In genomic region chr9:137236936-137237421, GRCh38 we compare ENCODE assay signal across 11 cellular contexts. TPM values are rescaled to one million over a fixed set of nuclear protein-coding genes. Genes with fewer than 3 reads are reported as not detected.
DNase-seq lines count a peak whose midpoint lies in the region; ATAC-seq and TF ChIP-seq lines count a peak whose summit lies in the region.
"Had no signal": no experiment of that assay in that cellular context is flagged by ENCODE, and none has a peak within 500 bp of the region (broad histone marks: within the 10 kb centered on the region; RNA-seq: fewer than 3 reads in every experiment).

No MANE protein-coding gene starts in this region.

- ATAC-seq in body of pancreas (no peak), GM18505 (IDR thresholded peaks at IDR 0.05; ENCODE audit: unreplicated experiment) (no peak), GM21381 (IDR thresholded peaks at IDR 0.05; ENCODE audit: unreplicated experiment) (no peak)

- H3K27ac ChIP-seq in BLaER1 (peak overlapping the region; percentile 84), SK-N-MC (no peak overlapping the region), body of pancreas (peak overlapping the region in 2 of 4 donors; percentile 4 to 36)

- H3K27me3 ChIP-seq in BLaER1, result no peaks in the 10 kb centered on the region
- no peaks in the 10 kb centered on the region for H3K27me3 ChIP-seq in HAP-1 (ENCODE audit: low read depth)
- peaks cover 0 to 14% of the 10 kb centered on the region in 2 donors for H3K27me3 ChIP-seq in body of pancreas

- H3K4me2 ChIP-seq in BLaER1, result peak overlapping the region; percentile 98

- H3K4me1 ChIP-seq in BLaER1 (peaks cover 67% of the 10 kb centered on the region), HAP-1 (peaks cover 11% of the 10 kb centered on the region), body of pancreas (peaks cover 37% of the 10 kb centered on the region)

- H4K20me1 ChIP-seq in BLaER1, result peaks cover 23% of the 10 kb centered on the region

- in situ Hi-C loops in HAP-1 (cut with MboI; ENCODE audit: low sequenced_read_pairs), result loop anchor here (25.0 kb wide), 1 partner anchor 450 kb away; the partner anchor contains the start of genes CCDC183 and TMEM141

- DNase-seq in HAP-1 (ENCODE audit: low spot score in 2 of 2), result no peak
- no peak for DNase-seq in SK-N-MC (ENCODE audit: low read depth, low spot score)
- peak; percentile 63 for DNase-seq in myocyte (ENCODE audit: low read depth)
- no peak for DNase-seq in body of pancreas
- no peak for DNase-seq in amniotic stem cell (lab: John Stamatoyannopoulos, UW)

- H3K4me3 ChIP-seq in BLaER1 (peak overlapping the region; percentile 63), HAP-1 (peak overlapping the region; percentile 8; the same call in 1 of the 2 replicates), SK-N-MC (peak overlapping the region; percentile 31), body of pancreas (no peak overlapping the region)

- TF ChIP-seq CTCF in body of pancreas (IDR thresholded peaks at IDR 0.05), result no peak

- 35% methylated on average over 11 of the region's 11 CpGs; no CpG with 5 or more reads in 1 of the 2 donors for WGBS in body of pancreas, 2 donors

- H3K36me3 ChIP-seq in BLaER1 (peaks cover 4% of the 10 kb centered on the region), HAP-1 (replicated peaks) (peaks cover 8% of the 10 kb centered on the region), SK-N-MC (ENCODE audit: insufficient read depth, low read length) (peaks cover 3% of the 10 kb centered on the region), body of pancreas (replicated peaks in 1 of 2; ENCODE audit: insufficient read depth in 1 of 2, low read depth in 2 of 2) (no peaks in the 10 kb centered on the region)

- TF ChIP-seq POLR2A in body of pancreas (IDR thresholded peaks at IDR 0.05), result no peak
- TF ChIP-seq POLR2A in GM18505 (IDR thresholded peaks at IDR 0.05; ENCODE audit: borderline replicate concordance, extremely low read depth, insufficient read depth, insufficient read length), result no peak

- H3K9ac ChIP-seq in BLaER1, result peak overlapping the region; percentile 69
- no peak overlapping the region for H3K9ac ChIP-seq in SK-N-MC (ENCODE audit: insufficient read length)

- H3K9me3 ChIP-seq in BLaER1, result no peaks in the 10 kb centered on the region
- no peaks in the 10 kb centered on the region for H3K9me3 ChIP-seq in HAP-1
- H3K9me3 ChIP-seq in SK-N-MC (ENCODE audit: low read depth, low read length), result no peaks in the 10 kb centered on the region
- no peaks in the 10 kb centered on the region for H3K9me3 ChIP-seq in body of pancreas

- intact Hi-C loops in body of pancreas (cut with DNase I), result no loop called here

RNA-seq across cellular contexts. Expression of gene TUBB4B, which starts 4.1 kb away (rescaled TPM):
- total RNA-seq in myocyte, result 211 and 249 TPM in 2 replicates
- 266 TPM for polyA plus RNA-seq in myocyte (2012)
- total RNA-seq in body of pancreas, result 100 to 1,000 TPM in 1 of 2 donors, 10 to 100 TPM in 1; 79.1 to 171 TPM

RNA-seq across cellular contexts. Expression of gene SLC34A3, which starts 6.3 kb away (rescaled TPM):
- total RNA-seq in myocyte (0.56 and 0.62 TPM in 2 replicates), body of pancreas (under 1 TPM in 1 of 2 donors, not detected in 1; 0.33 TPM)
- polyA plus RNA-seq in myocyte (2012), result 0.30 TPM
- total RNA-seq: T-helper 17 cell had no signal

RNA-seq across cellular contexts. Expression of gene RNF224, which starts 9.7 kb away (rescaled TPM):
- not detected in 2 replicates for total RNA-seq in myocyte
- polyA plus RNA-seq in myocyte (2012), result 0.84 TPM
- under 1 TPM in 1 of 2 donors, not detected in 1; 0.26 TPM for total RNA-seq in body of pancreas
- total RNA-seq: kidney epithelial cell, T-helper 17 cell had no signal

RNA-seq across cellular contexts. Expression of gene CYSRT1, which starts 12.0 kb away (rescaled TPM):
- 1.4 and 2.0 TPM in 2 replicates for total RNA-seq in myocyte
- 2.8 TPM for polyA plus RNA-seq in myocyte (2012)
- total RNA-seq in body of pancreas, result not detected

RNA-seq across cellular contexts. Expression of gene STPG3, which starts 14.1 kb away (rescaled TPM):
- total RNA-seq in myocyte (not detected in 2 replicates), body of pancreas (not detected)
- polyA plus RNA-seq in myocyte (2012), result 0.42 TPM
- total RNA-seq: Calu3, kidney epithelial cell had no signal

Comparison
In these comparisons a context has a peak if more than half of its experiments do, and no peak if none do; other contexts are left out.
1. H3K4me3 ChIP-seq: peak in BLaER1 (single experiment), HAP-1 (single experiment) and SK-N-MC (single experiment); none in body of pancreas (0 of 2).